Comparison of ENCODE assay signal across 2 cellular contexts in genomic region chr1:85584264-85584781, GRCh38.
TF ChIP-seq lines count a peak whose summit lies in the region.

No MANE protein-coding gene starts in this region.

TF ChIP-seq in HEK293, 187 proteins besides CTCF, POLR2A, EP300 and RAD21 (continued from another document and continues in another):
- TF ChIP-seq ZXDB (tag by site-specific recombination; IDR thresholded peaks at IDR 0.05): peak; percentile 57; the same call in 1 of the 2 replicates
- peak; percentile 87 for TF ChIP-seq PRDM1 (tag by site-specific recombination; IDR thresholded peaks at IDR 0.05)
- TF ChIP-seq KLF8 (tag by site-specific recombination; IDR thresholded peaks at IDR 0.05): peak; percentile 63
- peak; percentile 75; the same call in 1 of the 2 replicates for TF ChIP-seq ZNF629 (tag by site-specific recombination; IDR thresholded peaks at IDR 0.05)
- TF ChIP-seq BCL11A (tag by site-specific recombination; IDR thresholded peaks at IDR 0.05; ENCODE audit: low read depth): peak; percentile 84
- TF ChIP-seq ZNF654 (tag by site-specific recombination; IDR thresholded peaks at IDR 0.05; ENCODE audit: low read depth): no peak
- peak; percentile 62; the same call in 1 of the 2 replicates for TF ChIP-seq TSHZ1 (tag by site-specific recombination; IDR thresholded peaks at IDR 0.05; ENCODE audit: borderline replicate concordance)
- TF ChIP-seq PRDM4 (tag by site-specific recombination; IDR thresholded peaks at IDR 0.05): peak; percentile 40; the same call in 1 of the 2 replicates
- TF ChIP-seq ZNF366 (tag by site-specific recombination; conservative IDR thresholded peaks at IDR 0.05): peak; percentile 61
- 0 out of 2 replicates have a peak, but pooled peaks have one; percentile 28 for TF ChIP-seq ZNF24 (tag by site-specific recombination; IDR thresholded peaks at IDR 0.05)
- peak; percentile 69 for TF ChIP-seq WT1 (tag by site-specific recombination; IDR thresholded peaks at IDR 0.05)
- TF ChIP-seq ZNF112 (tag by site-specific recombination; IDR thresholded peaks at IDR 0.05): no peak
- no peak for TF ChIP-seq MEIS1 (CRISPR knock-in tag; IDR thresholded peaks at IDR 0.05; ENCODE audit: borderline replicate concordance)
- peak; percentile 87 for TF ChIP-seq HIC1 (tag by site-specific recombination; IDR thresholded peaks at IDR 0.05)
- no peak for TF ChIP-seq EGR2 (tag by site-specific recombination; IDR thresholded peaks at IDR 0.05; ENCODE audit: low read depth)
- peak; percentile 60; the same call in 1 of the 2 replicates for TF ChIP-seq ZNF501 (tag by site-specific recombination; IDR thresholded peaks at IDR 0.05)
- no peak for TF ChIP-seq ZBTB7A (tag by site-specific recombination; IDR thresholded peaks at IDR 0.05; ENCODE audit: low read depth)
- TF ChIP-seq ZFP37 (tag by site-specific recombination; IDR thresholded peaks at IDR 0.05): peak; percentile 64; the same call in 1 of the 2 replicates
- TF ChIP-seq OSR2 (tag by site-specific recombination; IDR thresholded peaks at IDR 0.05): peak; percentile 84
- TF ChIP-seq ZNF174 (tag by site-specific recombination; IDR thresholded peaks at IDR 0.05): no peak
- TF ChIP-seq ZBTB17 (tag by site-specific recombination; IDR thresholded peaks at IDR 0.05): 0 out of 2 replicates have a peak, but pooled peaks have one; percentile 37
- peak; percentile 64 for TF ChIP-seq SP7 (tag by site-specific recombination; IDR thresholded peaks at IDR 0.05)
- peak; percentile 45; the same call in 1 of the 2 replicates for TF ChIP-seq ZNF843 (tag by site-specific recombination; IDR thresholded peaks at IDR 0.05)

TF ChIP-seq in WTC11, 78 proteins besides CTCF, POLR2A, EP300 and RAD21 (continued from another document):
- TF ChIP-seq ARID4B (CRISPR knock-in tag; IDR thresholded peaks at IDR 0.05; ENCODE audit: borderline replicate concordance) (no peak), PRRX2 (CRISPR knock-in tag; IDR thresholded peaks at IDR 0.05) (peak; percentile 96), NFATC4 (CRISPR knock-in tag; IDR thresholded peaks at IDR 0.05) (peak; percentile 93), EMX1 (CRISPR knock-in tag; IDR thresholded peaks at IDR 0.05) (peak; percentile 90; the same call in 1 of the 2 replicates), ETV6 (CRISPR knock-in tag; IDR thresholded peaks at IDR 0.05) (0 out of 2 replicates have a peak, but pooled peaks have one; percentile 31), AR (CRISPR knock-in tag; IDR thresholded peaks at IDR 0.05) (peak; percentile 95), ZNF671 (CRISPR knock-in tag; IDR thresholded peaks at IDR 0.05) (peak; percentile 91), ERG (CRISPR knock-in tag; IDR thresholded peaks at IDR 0.05) (peak; percentile 97), RORB (CRISPR knock-in tag; IDR thresholded peaks at IDR 0.05) (no peak), ZNF425 (CRISPR knock-in tag; conservative IDR thresholded peaks at IDR 0.05) (peak; percentile 91; the same call in 1 of the 2 replicates), CDX4 (CRISPR knock-in tag; IDR thresholded peaks at IDR 0.05; ENCODE audit: borderline replicate concordance) (peak; percentile 91; the same call in 1 of the 2 replicates)
